13 cellular contexts compared by ENCODE assay signal in genomic region chr7:5637415-5637814, GRCh38. TPM values are rescaled to one million over a fixed set of nuclear protein-coding genes. Genes with fewer than 3 reads are reported as not detected.
DNase-seq lines count a peak whose midpoint lies in the region; ATAC-seq and TF ChIP-seq lines count a peak whose summit lies in the region.
"Had no signal": no experiment of that assay in that cellular context is flagged by ENCODE, and none has a peak within 500 bp of the region (broad histone marks: within the 10 kb centered on the region; RNA-seq: fewer than 3 reads in every experiment).

No MANE protein-coding gene starts in this region.

- H2AFZ ChIP-seq in neuronal stem cell (ENCODE audit: low read length), result no peak overlapping the region

- no peaks in the 10 kb centered on the region for H3K79me1 ChIP-seq in neuronal stem cell (ENCODE audit: low read depth, low read length)

- no peak overlapping the region for H4K91ac ChIP-seq in neuronal stem cell (ENCODE audit: low read depth, low read length, poor library complexity)

- DNase-seq in left ventricle myocardium inferior, result no peak
- DNase-seq in left ventricle myocardium superior, result no peak
- no peak for DNase-seq in endodermal cell
- no peak for DNase-seq in neuronal stem cell (ENCODE audit: low spot score)
- DNase-seq in uterus, result no peak
- DNase-seq in lower leg skin (ENCODE audit: low spot score in 2 of 2), result no peak
- no peak for DNase-seq in NAMALWA (ENCODE audit: low spot score)
- DNase-seq: activated CD4-positive, alpha-beta memory T cell treated with anti-CD3 and anti-CD28 coated beads for 36 hours; Calu3 had no signal

- H2AK5ac ChIP-seq in neuronal stem cell (ENCODE audit: low read depth, low read length), result no peak overlapping the region

- 85 to 91% methylated on average over 8 of the region's 8 CpGs for WGBS in endodermal cell (ENCODE audit: insufficient coverage in 1 of 2, insufficient read length in 1 of 2), 2 experiments
- no CpG with 5 or more reads among the region's 8 CpGs for WGBS in neuronal stem cell (ENCODE audit: extremely low coverage in 2 of 2, insufficient read length in 2 of 2, insufficient replicate concordance in 1 of 2), 2 donors
- WGBS in lower leg skin, 2 donors, result 87 to 88% methylated on average over 8 of the region's 8 CpGs

- no peak overlapping the region for H3K4me3 Mint-ChIP-seq in endodermal cell
- H3K4me3 Mint-ChIP-seq: activated CD4-positive, alpha-beta memory T cell treated with anti-CD3 and anti-CD28 coated beads for 36 hours had no signal

- TF ChIP-seq CTCF in left ventricle myocardium inferior (IDR thresholded peaks at IDR 0.05; ENCODE audit: borderline replicate concordance), result no peak
- no peak for TF ChIP-seq CTCF in endodermal cell (conservative IDR thresholded peaks at IDR 0.05)
- no peak for TF ChIP-seq CTCF in uterus (IDR thresholded peaks at IDR 0.05)
- no peak for TF ChIP-seq CTCF in lower leg skin (IDR thresholded peaks at IDR 0.05)

- no peak overlapping the region for H3K4me2 ChIP-seq in neuronal stem cell (ENCODE audit: insufficient read depth, low read length, poor library complexity, severe bottlenecking)

- H2BK5ac ChIP-seq in neuronal stem cell (ENCODE audit: low read length), result no peak overlapping the region

- no peaks in the 10 kb centered on the region for H3K27me3 Mint-ChIP-seq in endodermal cell (ENCODE audit: insufficient read depth)
- H3K27me3 Mint-ChIP-seq: activated CD4-positive, alpha-beta memory T cell treated with anti-CD3 and anti-CD28 coated beads for 36 hours had no signal

- H3K27ac ChIP-seq in left ventricle myocardium inferior (replicated peaks) (peak overlapping the region; percentile 70), endodermal cell (ENCODE audit: low read depth, low read length) (peak overlapping the region; percentile 92), neuronal stem cell (replicated peaks; ENCODE audit: low read length) (peak overlapping the region; percentile 59), uterus (peak overlapping the region; percentile 71 to 75)

- ATAC-seq in left ventricle myocardium superior (no peak), GM18868 (IDR thresholded peaks at IDR 0.05; ENCODE audit: unreplicated experiment) (no peak)
- ATAC-seq: Panc1 had no signal

- peaks cover 28% of the 10 kb centered on the region for H3K36me3 Mint-ChIP-seq in endodermal cell (ENCODE audit: low read depth)

- H4K8ac ChIP-seq in neuronal stem cell (ENCODE audit: low read depth, low read length), result no peak overlapping the region

- H3K9me3 ChIP-seq in left ventricle myocardium inferior (replicated peaks) (no peaks in the 10 kb centered on the region), endodermal cell (ENCODE audit: control insufficient read depth, low read length) (no peaks in the 10 kb centered on the region), neuronal stem cell (replicated peaks in 1 of 2; ENCODE audit: control insufficient read depth in 2 of 2, insufficient read depth in 1 of 2, low read depth in 1 of 2, low read length in 2 of 2) (no peaks in the 10 kb centered on the region), uterus (no peaks in the 10 kb centered on the region)
- H3K9me3 ChIP-seq: mucosa of descending colon had no signal

- no peaks in the 10 kb centered on the region for H3K9me3 Mint-ChIP-seq in endodermal cell
- H3K9me3 Mint-ChIP-seq: activated CD4-positive, alpha-beta memory T cell treated with anti-CD3 and anti-CD28 coated beads for 36 hours; activated T-helper 2 cell treated with anti-CD3 and anti-CD28 coated beads, Interferon-gamma antibody, Interleukin-2, Interleukin-4, amounts not matched to agents 10 μg/mL and 5 μg/mL and 100 μg/mL, durations not matched to agents 14 hours and 24 hours and 36 hours had no signal

- H3K36me3 ChIP-seq in left ventricle myocardium inferior (peaks cover 39% of the 10 kb centered on the region), endodermal cell (ENCODE audit: control insufficient read depth, insufficient read depth, low read length) (peaks cover 44% of the 10 kb centered on the region), neuronal stem cell (replicated peaks in 1 of 2; ENCODE audit: control insufficient read depth in 2 of 2, insufficient read depth in 2 of 2, low read length in 2 of 2) (peaks cover 0 to 52% of the 10 kb centered on the region in 2 donors), uterus (no peaks in the 10 kb centered on the region)

- peak overlapping the region; percentile 94 for H3K27ac Mint-ChIP-seq in endodermal cell
- H3K27ac Mint-ChIP-seq: activated CD4-positive, alpha-beta memory T cell treated with anti-CD3 and anti-CD28 coated beads for 36 hours; activated T-helper 2 cell treated with anti-CD3 and anti-CD28 coated beads, Interferon-gamma antibody, Interleukin-2, Interleukin-4, amounts not matched to agents 10 μg/mL and 5 μg/mL and 100 μg/mL, durations not matched to agents 14 hours and 24 hours and 36 hours had no signal

- H2BK12ac ChIP-seq in neuronal stem cell (ENCODE audit: low read length), result no peak overlapping the region

- H3K4me1 Mint-ChIP-seq in endodermal cell, result peaks cover 60% of the 10 kb centered on the region

- intact Hi-C loops in left ventricle myocardium inferior (cut with micrococcal nuclease) (no loop called here), left ventricle myocardium superior (cut with micrococcal nuclease) (no loop called here), uterus (cut with DNase I; ENCODE audit: low total_unique reads) (no loop called here), lower leg skin (cut with DNase I; ENCODE audit: low total_unique reads) (no loop called here)

- no peak overlapping the region for H2BK120ac ChIP-seq in neuronal stem cell (ENCODE audit: low read depth, low read length)

- H3K14ac ChIP-seq in neuronal stem cell (ENCODE audit: low read length), result no peak overlapping the region

- no peak for TF ChIP-seq POLR2A in uterus (IDR thresholded peaks at IDR 0.05)
- no peak for TF ChIP-seq POLR2A in lower leg skin (IDR thresholded peaks at IDR 0.05)

- no peak overlapping the region for H3K23ac ChIP-seq in neuronal stem cell (ENCODE audit: low read depth, low read length, poor library complexity)

- H3K27me3 ChIP-seq in left ventricle myocardium inferior (ENCODE audit: low read depth) (no peaks in the 10 kb centered on the region), endodermal cell (ENCODE audit: control insufficient read depth, insufficient read depth, low read length, poor library complexity, severe bottlenecking) (no peaks in the 10 kb centered on the region), neuronal stem cell (ENCODE audit: control insufficient read depth in 3 of 3, insufficient read depth in 3 of 3, low read depth in 1 of 3, low read length in 3 of 3) (no peaks in the 10 kb centered on the region), uterus (no peaks in the 10 kb centered on the region)

- peak overlapping the region; percentile 57 for H3K18ac ChIP-seq in neuronal stem cell (ENCODE audit: low read length)

- H3K4ac ChIP-seq in neuronal stem cell (ENCODE audit: low read length), result no peak overlapping the region

- no peak overlapping the region for H2BK15ac ChIP-seq in neuronal stem cell (ENCODE audit: low read length)

- H3K9ac ChIP-seq in endodermal cell (ENCODE audit: extremely low read depth, low read length, poor library complexity, severe bottlenecking) (peak overlapping the region; percentile 11), neuronal stem cell (ENCODE audit: low read depth, low read length, poor library complexity) (no peak overlapping the region)

- H3K4me3 ChIP-seq in left ventricle myocardium inferior (no peak overlapping the region), endodermal cell (ENCODE audit: low read length) (no peak overlapping the region), neuronal stem cell (ENCODE audit: low read length in 2 of 2) (no peak overlapping the region), uterus (no peak overlapping the region), lower leg skin (ENCODE audit: low read depth, poor library complexity, severe bottlenecking) (no peak overlapping the region)
- H3K4me3 ChIP-seq: mucosa of descending colon had no signal

- H3K4me1 ChIP-seq in left ventricle myocardium inferior (peaks cover 56% of the 10 kb centered on the region), endodermal cell (ENCODE audit: control insufficient read depth, insufficient read depth, low read length) (peaks cover 42% of the 10 kb centered on the region), neuronal stem cell (ENCODE audit: control insufficient read depth in 2 of 2, insufficient read depth in 1 of 2, low read depth in 1 of 2, low read length in 2 of 2) (peaks cover 38 to 43% of the 10 kb centered on the region in 2 donors), uterus (peaks cover 21% of the 10 kb centered on the region in 2 donors)

RNA-seq across cellular contexts. Expression of gene FSCN1, which starts 44.8 kb away (rescaled TPM):
- total RNA-seq in left ventricle myocardium inferior (13.4 TPM), left ventricle myocardium superior (11.5 TPM), endodermal cell (100 to 1,000 TPM; 691 to 720 TPM), uterus (100 to 1,000 TPM in 1 of 4 donors, 10 to 100 TPM in 3; 27.1 to 175 (median 61.9) TPM), lower leg skin (100 to 1,000 TPM in 3 of 4 donors, 10 to 100 TPM in 1; 88.7 to 114 (median 106) TPM)
- polyA plus RNA-seq in endodermal cell (2013, experiment 1 of 2), result 358 TPM
- 364 TPM for polyA plus RNA-seq in endodermal cell (2013, experiment 2 of 2)
- 203 TPM for polyA plus RNA-seq in neuronal stem cell (2013, experiment 1 of 2)
- 202 TPM for polyA plus RNA-seq in neuronal stem cell (2013, experiment 2 of 2)
